ENCODE assay signal across 1 cellular context in the genomic region with DNA sequence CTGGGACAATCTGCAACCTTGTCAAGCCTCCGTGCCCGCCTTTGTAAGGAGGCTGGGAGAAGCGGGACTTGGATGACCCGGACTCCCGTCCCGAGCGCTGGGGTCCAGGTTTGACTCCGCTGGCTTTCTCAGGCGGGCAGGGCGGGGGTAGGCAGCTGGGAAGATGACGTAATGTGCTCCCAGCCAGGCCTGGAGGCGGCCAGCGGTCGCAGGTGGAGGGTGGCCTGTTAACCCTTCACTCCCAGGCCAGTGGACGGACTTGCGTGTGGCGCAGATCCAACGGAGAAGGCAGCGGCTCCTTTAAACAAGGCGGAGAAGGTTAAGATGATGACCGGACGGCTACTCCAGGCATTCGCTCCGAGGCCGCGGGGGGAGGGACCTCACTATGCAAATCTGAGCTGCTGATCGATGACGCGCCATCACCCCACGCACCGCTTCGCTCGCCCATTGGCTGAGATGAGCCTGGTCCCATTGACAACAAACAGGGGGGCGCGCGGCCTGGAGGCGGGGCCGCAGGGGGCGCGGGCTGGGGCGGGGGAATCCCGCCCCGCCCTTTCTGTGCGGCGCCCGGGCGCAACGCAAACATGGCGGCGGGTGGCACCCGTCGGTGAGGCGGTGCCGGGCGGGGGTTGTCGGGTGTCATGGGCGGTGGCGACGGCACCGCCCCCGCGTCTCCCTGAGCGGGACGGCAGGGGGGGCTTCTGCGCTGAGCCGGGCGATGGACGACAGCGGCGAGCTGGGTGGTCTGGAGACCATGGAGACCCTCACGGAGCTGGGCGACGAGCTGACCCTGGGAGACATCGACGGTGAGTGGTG.
TF ChIP-seq lines count a peak whose summit lies in the region.

Gene SREBF2 (plus strand): TSS at position 553 of the 816 bp plus-strand sequence. CDS start 166 bp downstream, at position 719.

TF ChIP-seq in K562, 482 proteins besides CTCF, POLR2A, EP300 and RAD21 (continued from another document and continues in another):
- TF ChIP-seq, protein P1, sequence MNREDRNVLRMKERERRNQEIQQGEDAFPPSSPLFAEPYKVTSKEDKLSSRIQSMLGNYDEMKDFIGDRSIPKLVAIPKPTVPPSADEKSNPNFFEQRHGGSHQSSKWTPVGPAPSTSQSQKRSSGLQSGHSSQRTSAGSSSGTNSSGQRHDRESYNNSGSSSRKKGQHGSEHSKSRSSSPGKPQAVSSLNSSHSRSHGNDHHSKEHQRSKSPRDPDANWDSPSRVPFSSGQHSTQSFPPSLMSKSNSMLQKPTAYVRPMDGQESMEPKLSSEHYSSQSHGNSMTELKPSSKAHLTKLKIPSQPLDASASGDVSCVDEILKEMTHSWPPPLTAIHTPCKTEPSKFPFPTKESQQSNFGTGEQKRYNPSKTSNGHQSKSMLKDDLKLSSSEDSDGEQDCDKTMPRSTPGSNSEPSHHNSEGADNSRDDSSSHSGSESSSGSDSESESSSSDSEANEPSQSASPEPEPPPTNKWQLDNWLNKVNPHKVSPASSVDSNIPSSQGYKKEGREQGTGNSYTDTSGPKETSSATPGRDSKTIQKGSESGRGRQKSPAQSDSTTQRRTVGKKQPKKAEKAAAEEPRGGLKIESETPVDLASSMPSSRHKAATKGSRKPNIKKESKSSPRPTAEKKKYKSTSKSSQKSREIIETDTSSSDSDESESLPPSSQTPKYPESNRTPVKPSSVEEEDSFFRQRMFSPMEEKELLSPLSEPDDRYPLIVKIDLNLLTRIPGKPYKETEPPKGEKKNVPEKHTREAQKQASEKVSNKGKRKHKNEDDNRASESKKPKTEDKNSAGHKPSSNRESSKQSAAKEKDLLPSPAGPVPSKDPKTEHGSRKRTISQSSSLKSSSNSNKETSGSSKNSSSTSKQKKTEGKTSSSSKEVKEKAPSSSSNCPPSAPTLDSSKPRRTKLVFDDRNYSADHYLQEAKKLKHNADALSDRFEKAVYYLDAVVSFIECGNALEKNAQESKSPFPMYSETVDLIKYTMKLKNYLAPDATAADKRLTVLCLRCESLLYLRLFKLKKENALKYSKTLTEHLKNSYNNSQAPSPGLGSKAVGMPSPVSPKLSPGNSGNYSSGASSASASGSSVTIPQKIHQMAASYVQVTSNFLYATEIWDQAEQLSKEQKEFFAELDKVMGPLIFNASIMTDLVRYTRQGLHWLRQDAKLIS (CRISPR knock-in tag; IDR thresholded peaks at IDR 0.05), result peak; percentile 43; the same call in 1 of the 2 replicates
- TF ChIP-seq TCF3 (CRISPR knock-in tag; IDR thresholded peaks at IDR 0.05), result peak; percentile 53
- TF ChIP-seq TFAP4 (CRISPR knock-in tag; IDR thresholded peaks at IDR 0.05; ENCODE audit: borderline replicate concordance), result peak; percentile 99
- TF ChIP-seq SREBF1 (IDR thresholded peaks at IDR 0.05; ENCODE audit: borderline replicate concordance, low read depth, low read length), result peak; percentile 100
- peak in 1 of 2 experiments; percentile 81; a peak in 1 of 4 replicates for TF ChIP-seq ARNT (IDR thresholded peaks at IDR 0.05)
- TF ChIP-seq ZFX (CRISPR knock-in tag; IDR thresholded peaks at IDR 0.05), result peak; percentile 44
- TF ChIP-seq, protein P2, sequence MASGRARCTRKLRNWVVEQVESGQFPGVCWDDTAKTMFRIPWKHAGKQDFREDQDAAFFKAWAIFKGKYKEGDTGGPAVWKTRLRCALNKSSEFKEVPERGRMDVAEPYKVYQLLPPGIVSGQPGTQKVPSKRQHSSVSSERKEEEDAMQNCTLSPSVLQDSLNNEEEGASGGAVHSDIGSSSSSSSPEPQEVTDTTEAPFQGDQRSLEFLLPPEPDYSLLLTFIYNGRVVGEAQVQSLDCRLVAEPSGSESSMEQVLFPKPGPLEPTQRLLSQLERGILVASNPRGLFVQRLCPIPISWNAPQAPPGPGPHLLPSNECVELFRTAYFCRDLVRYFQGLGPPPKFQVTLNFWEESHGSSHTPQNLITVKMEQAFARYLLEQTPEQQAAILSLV (tag; IDR thresholded peaks at IDR 0.05), result no peak
- no peak for TF ChIP-seq ZNF274 (IDR thresholded peaks at IDR 0.05; ENCODE audit: borderline replicate concordance, low read depth, low read length)
- TF ChIP-seq RFX5 (IDR thresholded peaks at IDR 0.05; ENCODE audit: low read depth, low read length), result peak; percentile 51; the same call in 1 of the 2 replicates
- TF ChIP-seq, protein P3, sequence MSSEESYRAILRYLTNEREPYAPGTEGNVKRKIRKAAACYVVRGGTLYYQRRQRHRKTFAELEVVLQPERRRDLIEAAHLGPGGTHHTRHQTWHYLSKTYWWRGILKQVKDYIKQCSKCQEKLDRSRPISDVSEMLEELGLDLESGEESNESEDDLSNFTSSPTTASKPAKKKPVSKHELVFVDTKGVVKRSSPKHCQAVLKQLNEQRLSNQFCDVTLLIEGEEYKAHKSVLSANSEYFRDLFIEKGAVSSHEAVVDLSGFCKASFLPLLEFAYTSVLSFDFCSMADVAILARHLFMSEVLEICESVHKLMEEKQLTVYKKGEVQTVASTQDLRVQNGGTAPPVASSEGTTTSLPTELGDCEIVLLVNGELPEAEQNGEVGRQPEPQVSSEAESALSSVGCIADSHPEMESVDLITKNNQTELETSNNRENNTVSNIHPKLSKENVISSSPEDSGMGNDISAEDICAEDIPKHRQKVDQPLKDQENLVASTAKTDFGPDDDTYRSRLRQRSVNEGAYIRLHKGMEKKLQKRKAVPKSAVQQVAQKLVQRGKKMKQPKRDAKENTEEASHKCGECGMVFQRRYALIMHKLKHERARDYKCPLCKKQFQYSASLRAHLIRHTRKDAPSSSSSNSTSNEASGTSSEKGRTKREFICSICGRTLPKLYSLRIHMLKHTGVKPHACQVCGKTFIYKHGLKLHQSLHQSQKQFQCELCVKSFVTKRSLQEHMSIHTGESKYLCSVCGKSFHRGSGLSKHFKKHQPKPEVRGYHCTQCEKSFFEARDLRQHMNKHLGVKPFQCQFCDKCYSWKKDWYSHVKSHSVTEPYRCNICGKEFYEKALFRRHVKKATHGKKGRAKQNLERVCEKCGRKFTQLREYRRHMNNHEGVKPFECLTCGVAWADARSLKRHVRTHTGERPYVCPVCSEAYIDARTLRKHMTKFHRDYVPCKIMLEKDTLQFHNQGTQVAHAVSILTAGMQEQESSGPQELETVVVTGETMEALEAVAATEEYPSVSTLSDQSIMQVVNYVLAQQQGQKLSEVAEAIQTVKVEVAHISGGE (CRISPR knock-in tag; IDR thresholded peaks at IDR 0.05), result peak in 1 of 3 experiments; percentile 50; a peak in 1 of 6 replicates
- TF ChIP-seq ARID3A (IDR thresholded peaks at IDR 0.05; ENCODE audit: borderline replicate concordance, low read depth, low read length), result no peak
- no peak for TF ChIP-seq PRDM10 (IDR thresholded peaks at IDR 0.05; ENCODE audit: partially characterized antibody)
- TF ChIP-seq LCOR (CRISPR knock-in tag; IDR thresholded peaks at IDR 0.05), result peak; percentile 58; the same call in 1 of the 2 replicates
- peak; percentile 62; the same call in 1 of the 2 replicates for TF ChIP-seq ATF4 (CRISPR knock-in tag; IDR thresholded peaks at IDR 0.05)
- peak; percentile 86 for TF ChIP-seq JUN (IDR thresholded peaks at IDR 0.05; ENCODE audit: borderline replicate concordance, low read depth, low read length)
- TF ChIP-seq JUN (CRISPR knock-in tag; IDR thresholded peaks at IDR 0.05; ENCODE audit: borderline replicate concordance), result 0 out of 2 replicates have a peak, but pooled peaks have one; percentile 67
- TF ChIP-seq, protein P4, sequence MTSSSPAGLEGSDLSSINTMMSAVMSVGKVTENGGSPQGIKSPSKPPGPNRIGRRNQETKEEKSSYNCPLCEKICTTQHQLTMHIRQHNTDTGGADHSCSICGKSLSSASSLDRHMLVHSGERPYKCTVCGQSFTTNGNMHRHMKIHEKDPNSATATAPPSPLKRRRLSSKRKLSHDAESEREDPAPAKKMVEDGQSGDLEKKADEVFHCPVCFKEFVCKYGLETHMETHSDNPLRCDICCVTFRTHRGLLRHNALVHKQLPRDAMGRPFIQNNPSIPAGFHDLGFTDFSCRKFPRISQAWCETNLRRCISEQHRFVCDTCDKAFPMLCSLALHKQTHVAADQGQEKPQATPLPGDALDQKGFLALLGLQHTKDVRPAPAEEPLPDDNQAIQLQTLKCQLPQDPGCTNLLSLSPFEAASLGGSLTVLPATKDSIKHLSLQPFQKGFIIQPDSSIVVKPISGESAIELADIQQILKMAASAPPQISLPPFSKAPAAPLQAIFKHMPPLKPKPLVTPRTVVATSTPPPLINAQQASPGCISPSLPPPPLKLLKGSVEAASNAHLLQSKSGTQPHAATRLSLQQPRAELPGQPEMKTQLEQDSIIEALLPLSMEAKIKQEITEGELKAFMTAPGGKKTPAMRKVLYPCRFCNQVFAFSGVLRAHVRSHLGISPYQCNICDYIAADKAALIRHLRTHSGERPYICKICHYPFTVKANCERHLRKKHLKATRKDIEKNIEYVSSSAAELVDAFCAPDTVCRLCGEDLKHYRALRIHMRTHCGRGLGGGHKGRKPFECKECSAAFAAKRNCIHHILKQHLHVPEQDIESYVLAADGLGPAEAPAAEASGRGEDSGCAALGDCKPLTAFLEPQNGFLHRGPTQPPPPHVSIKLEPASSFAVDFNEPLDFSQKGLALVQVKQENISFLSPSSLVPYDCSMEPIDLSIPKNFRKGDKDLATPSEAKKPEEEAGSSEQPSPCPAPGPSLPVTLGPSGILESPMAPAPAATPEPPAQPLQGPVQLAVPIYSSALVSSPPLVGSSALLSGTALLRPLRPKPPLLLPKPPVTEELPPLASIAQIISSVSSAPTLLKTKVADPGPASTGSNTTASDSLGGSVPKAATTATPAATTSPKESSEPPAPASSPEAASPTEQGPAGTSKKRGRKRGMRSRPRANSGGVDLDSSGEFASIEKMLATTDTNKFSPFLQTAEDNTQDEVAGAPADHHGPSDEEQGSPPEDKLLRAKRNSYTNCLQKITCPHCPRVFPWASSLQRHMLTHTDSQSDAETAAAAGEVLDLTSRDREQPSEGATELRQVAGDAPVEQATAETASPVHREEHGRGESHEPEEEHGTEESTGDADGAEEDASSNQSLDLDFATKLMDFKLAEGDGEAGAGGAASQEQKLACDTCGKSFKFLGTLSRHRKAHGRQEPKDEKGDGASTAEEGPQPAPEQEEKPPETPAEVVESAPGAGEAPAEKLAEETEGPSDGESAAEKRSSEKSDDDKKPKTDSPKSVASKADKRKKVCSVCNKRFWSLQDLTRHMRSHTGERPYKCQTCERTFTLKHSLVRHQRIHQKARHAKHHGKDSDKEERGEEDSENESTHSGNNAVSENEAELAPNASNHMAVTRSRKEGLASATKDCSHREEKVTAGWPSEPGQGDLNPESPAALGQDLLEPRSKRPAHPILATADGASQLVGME (CRISPR knock-in tag; IDR thresholded peaks at IDR 0.05), result 0 out of 2 replicates have a peak, but pooled peaks have one; percentile 34
- TF ChIP-seq ZBTB7A (IDR thresholded peaks at IDR 0.05; ENCODE audit: borderline replicate concordance, control insufficient read depth, low read depth, low read length), result peak; percentile 84
- TF ChIP-seq PHF8 (IDR thresholded peaks at IDR 0.05; ENCODE audit: borderline replicate concordance, low read length), result peak; percentile 41; the same call in 1 of the 2 replicates
- no peak for TF ChIP-seq PRMT5 (CRISPR knock-in tag; IDR thresholded peaks at IDR 0.05)
- TF ChIP-seq PYGO2 (tag; IDR thresholded peaks at IDR 0.05), result no peak
- no peak for TF ChIP-seq ZNF217 (CRISPR knock-in tag; IDR thresholded peaks at IDR 0.05)
- TF ChIP-seq NR4A1 (CRISPR knock-in tag; IDR thresholded peaks at IDR 0.05), result no peak
- no peak for TF ChIP-seq NR4A1 (tag; IDR thresholded peaks at IDR 0.05)
